In the genomic region with DNA sequence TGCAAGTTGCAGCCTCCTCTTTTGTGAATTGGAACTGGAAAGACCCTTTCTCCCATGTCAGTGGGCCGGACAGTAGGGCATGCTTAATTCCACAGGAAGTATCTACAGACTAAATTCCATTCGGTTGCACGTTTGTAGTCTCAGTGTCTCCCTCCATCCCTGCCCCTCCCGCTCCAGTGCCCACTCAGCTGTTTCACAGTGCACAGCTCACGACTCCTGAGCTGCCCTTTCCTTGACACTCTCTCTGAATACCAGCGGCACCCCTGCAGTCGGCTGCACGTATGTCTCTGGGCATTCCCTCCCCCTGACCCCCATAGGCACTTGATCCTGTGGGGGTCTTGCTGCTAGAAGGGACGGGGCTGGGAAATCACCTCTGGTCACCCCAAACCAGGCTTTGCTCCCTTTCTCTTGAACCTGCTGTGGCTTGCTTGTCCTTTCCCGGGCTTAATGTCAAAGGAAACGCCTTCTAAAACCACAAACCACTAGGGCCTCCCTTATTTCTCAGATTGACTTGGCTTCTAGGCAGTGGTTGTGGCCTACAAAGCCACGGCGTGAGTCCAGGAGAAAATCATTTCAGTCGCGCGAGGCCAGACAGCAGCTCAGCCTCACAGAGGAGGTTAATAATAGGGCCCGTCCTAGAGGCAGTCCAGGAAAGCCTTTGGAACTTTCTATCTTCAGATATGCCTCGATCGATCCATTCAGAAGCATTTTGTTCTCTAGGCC, we compare ENCODE assay signal across 1 cellular context.
TF ChIP-seq lines count a peak whose summit lies in the region.

No MANE protein-coding gene starts in this region.

TF ChIP-seq in HepG2, 621 proteins besides CTCF, POLR2A, EP300 and RAD21 (continued from another document):
- TF ChIP-seq BCLAF1 (IDR thresholded peaks at IDR 0.05), result no peak
TF ChIP-seq in HepG2: peak in this region for 3.
